1 cellular context compared by ENCODE assay signal in genomic region chr1:186869829-186870228, GRCh38.
TF ChIP-seq lines count a peak whose summit lies in the region.

No MANE protein-coding gene starts in this region.

TF ChIP-seq in A549, 52 proteins besides CTCF, POLR2A, EP300 and RAD21 (continued from another document):
- TF ChIP-seq PBX3 (IDR thresholded peaks at IDR 0.05) (no peak), TFCP2L1 (CRISPR knock-in tag; IDR thresholded peaks at IDR 0.05) (no peak)
